ENCODE assay signal across 1 cellular context in genomic region chr6:72769459-72770125, GRCh38.
TF ChIP-seq lines count a peak whose summit lies in the region.

No MANE protein-coding gene starts in this region.

TF ChIP-seq in WTC11, 78 proteins besides CTCF, POLR2A, EP300 and RAD21 (continued from another document):
- TF ChIP-seq USF2 (CRISPR knock-in tag; IDR thresholded peaks at IDR 0.05), result no peak
